Comparison of ENCODE assay signal across 8 cellular contexts in the genomic region with DNA sequence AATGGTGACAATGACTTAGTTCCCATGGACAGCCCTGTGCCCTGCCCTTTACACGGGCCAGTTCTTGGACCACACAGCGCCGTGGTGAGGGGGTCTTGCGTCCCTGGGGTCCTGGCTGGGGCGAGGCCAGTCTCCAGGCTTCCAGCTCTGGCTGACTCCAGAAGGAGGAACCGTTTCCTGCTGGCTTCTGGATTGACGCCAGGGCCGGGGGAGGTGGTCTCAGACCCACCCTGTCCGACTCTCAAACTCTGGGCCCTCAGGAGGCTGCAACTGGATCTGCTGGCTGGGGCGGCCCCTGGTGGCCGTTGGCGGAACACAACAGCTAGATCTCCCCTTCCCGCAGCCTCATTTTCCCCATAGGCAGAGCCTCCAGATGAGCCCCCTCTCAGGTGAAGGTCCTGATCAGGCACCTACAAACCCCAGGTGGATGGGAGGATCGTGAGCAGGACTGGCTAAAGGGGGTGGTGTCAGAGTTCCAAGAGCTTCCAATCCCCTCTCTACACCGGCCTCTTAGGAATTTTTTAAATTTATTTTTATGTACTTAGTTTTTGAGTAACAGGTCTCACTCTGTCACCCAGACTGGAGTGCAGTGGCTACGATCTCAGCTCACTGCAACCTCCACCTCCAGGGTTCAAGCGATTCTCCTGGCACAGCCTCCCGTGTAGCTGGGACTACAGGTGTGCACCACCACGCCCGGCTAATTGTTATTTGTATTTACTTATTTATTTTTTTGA. TPM values are rescaled to one million over a fixed set of nuclear protein-coding genes. Genes with fewer than 3 reads are reported as not detected.
DNase-seq lines count a peak whose midpoint lies in the region; ATAC-seq and TF ChIP-seq lines count a peak whose summit lies in the region.

No MANE protein-coding gene starts in this region.

- H3K36me3 Mint-ChIP-seq in activated T-cell treated with anti-CD3 and anti-CD28 coated beads, Interleukin-2, amount 50 U/mL, for 4 hours (ENCODE audit: insufficient read depth): no peaks in the 10 kb centered on the region

- no peak overlapping the region for H2BK12ac ChIP-seq in trophoblast cell (ENCODE audit: low read length)

- no peaks in the 10 kb centered on the region for H3K79me2 ChIP-seq in OCI-LY3 (ENCODE audit: low read length)
- no peaks in the 10 kb centered on the region for H3K79me2 ChIP-seq in trophoblast cell (ENCODE audit: control insufficient read depth, insufficient read depth, low read length, poor library complexity)

- H3K23ac ChIP-seq in trophoblast cell (ENCODE audit: low read length): no peak overlapping the region

- H3K27ac ChIP-seq in AG04450 (ENCODE audit: low read depth, low read length) (no peak overlapping the region), OCI-LY3 (ENCODE audit: low read length) (no peak overlapping the region), trophoblast cell (ENCODE audit: low read depth, low read length) (no peak overlapping the region)

- CTCF ChIA-PET in AG04450 (lab: Charles Lee): interaction anchor here (0.5 to 7.4 kb wide), 17 partner anchors 13 to 1224 kb away, joined by 3 to 87 read pairs (median 5); no protein-coding TSS in a partner anchor

- POLR2A ChIA-PET in AG04450 (lab: Yijun Ruan, JAX): no interaction called here

- H3K4me1 Mint-ChIP-seq in activated T-cell treated with anti-CD3 and anti-CD28 coated beads, Interleukin-2, amount 50 U/mL, for 4 hours (ENCODE audit: low read depth): peaks cover 11% of the 10 kb centered on the region

- H3K18ac ChIP-seq in trophoblast cell (ENCODE audit: low read length): no peak overlapping the region

- no peak overlapping the region for H4K91ac ChIP-seq in trophoblast cell (ENCODE audit: low read depth, low read length)

- H3K9ac ChIP-seq in OCI-LY3 (ENCODE audit: low read length) (no peak overlapping the region), trophoblast cell (ENCODE audit: low read length) (no peak overlapping the region)

- H3K4me3 ChIP-seq in AG04450 (ENCODE audit: low read depth, low read length) (no peak overlapping the region), OCI-LY3 (ENCODE audit: low read length) (no peak overlapping the region), foreskin fibroblast (ENCODE audit: low read depth in 1 of 2, low read length in 2 of 2) (no peak overlapping the region), trophoblast cell (ENCODE audit: low read depth, low read length) (no peak overlapping the region)

- H2BK120ac ChIP-seq in trophoblast cell (ENCODE audit: insufficient read depth, low read length, poor library complexity): no peak overlapping the region

- H3K9me3 ChIP-seq in AG04450 (ENCODE audit: control insufficient read depth, insufficient read depth, low read length): peaks cover 5% of the 10 kb centered on the region; the same call in 1 of the 2 replicates
- no peaks in the 10 kb centered on the region for H3K9me3 ChIP-seq in OCI-LY3 (ENCODE audit: insufficient read depth, low read length)
- no peaks in the 10 kb centered on the region for H3K9me3 ChIP-seq in trophoblast cell (ENCODE audit: insufficient read depth, low read depth, low read length)

- no peak for DNase-seq in AG04450 (ENCODE audit: low read depth, low spot score)
- DNase-seq in activated T-cell treated with anti-CD3 and anti-CD28 coated beads, Interleukin-2, amount 50 U/mL, for 4 hours: peak; percentile 49
- DNase-seq in foreskin fibroblast: peak in 1 of 2 donors; percentile 72
- peak; percentile 32 to 68 for DNase-seq in trophoblast cell
- DNase-seq in T1000 (lab: John Stamatoyannopoulos, UW): no peak

- H4K12ac ChIP-seq in trophoblast cell (ENCODE audit: low read depth, low read length): no peak overlapping the region

- no CpG with 5 or more reads among the region's 20 CpGs for WGBS in trophoblast cell (ENCODE audit: extremely low coverage, insufficient coverage, insufficient read length)

- H3K27me3 ChIP-seq in AG04450 (ENCODE audit: control insufficient read depth, insufficient read depth, low read length) (peaks cover 4% of the 10 kb centered on the region), OCI-LY3 (ENCODE audit: low read depth, low read length) (peaks cover 3% of the 10 kb centered on the region; the same call in 1 of the 2 replicates), trophoblast cell (ENCODE audit: insufficient read depth, low read length) (peaks cover 6% of the 10 kb centered on the region)

- no peaks in the 10 kb centered on the region for H3K27me3 Mint-ChIP-seq in activated T-cell treated with anti-CD3 and anti-CD28 coated beads, Interleukin-2, amount 50 U/mL, for 4 hours (ENCODE audit: low read depth)

- no peak overlapping the region for H3K4ac ChIP-seq in trophoblast cell (ENCODE audit: low read depth, low read length)

- no peaks in the 10 kb centered on the region for H3K9me3 Mint-ChIP-seq in activated T-cell treated with anti-CD3 and anti-CD28 coated beads, Interleukin-2, amount 50 U/mL, for 4 hours

- H3K36me3 ChIP-seq in OCI-LY3 (replicated peaks; ENCODE audit: low read depth, low read length) (no peaks in the 10 kb centered on the region), trophoblast cell (ENCODE audit: control insufficient read depth in 1 of 2, insufficient read depth in 2 of 2, low read length in 2 of 2) (no peaks in the 10 kb centered on the region)

- ATAC-seq in GM18498 (IDR thresholded peaks at IDR 0.05; ENCODE audit: unreplicated experiment) (peak; percentile 47), HG02884 (IDR thresholded peaks at IDR 0.05; ENCODE audit: unreplicated experiment) (no peak)
- ATAC-seq in activated T-cell treated with anti-CD3 and anti-CD28 coated beads, Interleukin-2, amount 50 U/mL, for 4 hours: peak; percentile 45 to 60

- H2AFZ ChIP-seq in OCI-LY3 (ENCODE audit: low read depth, low read length) (no peak overlapping the region), trophoblast cell (ENCODE audit: insufficient read depth, low read length, poor library complexity) (no peak overlapping the region)

- H3K4me2 ChIP-seq in OCI-LY3 (ENCODE audit: low read length) (no peak overlapping the region), trophoblast cell (ENCODE audit: low read length) (no peak overlapping the region)

- H3K4me1 ChIP-seq in OCI-LY3 (ENCODE audit: low read length) (peaks cover 12% of the 10 kb centered on the region), trophoblast cell (ENCODE audit: control insufficient read depth in 1 of 2, insufficient read depth in 2 of 2, low read length in 2 of 2) (peaks cover 0 to 6% of the 10 kb centered on the region in 2 experiments)

- TF ChIP-seq CTCF in AG04450 (IDR thresholded peaks at IDR 0.05; ENCODE audit: low read depth, low read length) (peak; percentile 96), OCI-LY3 (IDR thresholded peaks at IDR 0.05; ENCODE audit: low read depth, low read length) (peak; percentile 95), foreskin fibroblast (IDR thresholded peaks at IDR 0.05; ENCODE audit: low read depth, low read length) (peak; percentile 98)

- no peak overlapping the region for H3K14ac ChIP-seq in trophoblast cell (ENCODE audit: low read length)

- H2BK5ac ChIP-seq in trophoblast cell (ENCODE audit: low read depth, low read length, poor library complexity): no peak overlapping the region

- H3K79me1 ChIP-seq in trophoblast cell (ENCODE audit: low read length): no peaks in the 10 kb centered on the region

- H2AK5ac ChIP-seq in trophoblast cell (ENCODE audit: low read length): no peak overlapping the region

- no peak overlapping the region for H3K4me3 Mint-ChIP-seq in activated T-cell treated with anti-CD3 and anti-CD28 coated beads, Interleukin-2, amount 50 U/mL, for 4 hours

- H4K20me1 ChIP-seq in OCI-LY3 (ENCODE audit: insufficient read depth, low read length): no peaks in the 10 kb centered on the region

- H4K8ac ChIP-seq in trophoblast cell (ENCODE audit: low read depth, low read length): no peak overlapping the region

RNA-seq across cellular contexts. Expression of a gene that starts 8.0 kb away (rescaled TPM):
- not detected in 2 replicates for polyA plus RNA-seq in AG04450 (2011; rRNA removed)
- not detected in 2 replicates for polyA minus RNA-seq in AG04450 (2011; rRNA and poly(A)+ RNA removed)
- total RNA-seq in activated T-cell treated with anti-CD3 and anti-CD28 coated beads, Interleukin-2, amount 50 U/mL, for 4 hours: under 1 TPM; 0.24 to 0.53 (median 0.46) TPM
- polyA plus RNA-seq in trophoblast cell (2013): not detected in 2 replicates

RNA-seq across cellular contexts. Expression of a gene that starts 8.9 kb away (rescaled TPM):
- not detected in 2 replicates for polyA plus RNA-seq in AG04450 (2011; rRNA removed)
- polyA minus RNA-seq in AG04450 (2011; rRNA and poly(A)+ RNA removed): not detected in 2 replicates
- under 1 TPM in 1 of 3 donors, not detected in 2; 0.18 TPM for total RNA-seq in activated T-cell treated with anti-CD3 and anti-CD28 coated beads, Interleukin-2, amount 50 U/mL, for 4 hours
- polyA plus RNA-seq in trophoblast cell (2013): 0.01 and 0.04 TPM in 2 replicates

RNA-seq across cellular contexts. Expression of a gene that starts 19.4 kb away (rescaled TPM):
- polyA plus RNA-seq in AG04450 (2011; rRNA removed): 1.9 and 2.8 TPM in 2 replicates
- polyA minus RNA-seq in AG04450 (2011; rRNA and poly(A)+ RNA removed): 0.43 and 0.46 TPM in 2 replicates
- 100 to 1,000 TPM in 2 of 3 donors, 10 to 100 TPM in 1; 85.9 to 120 (median 105) TPM for total RNA-seq in activated T-cell treated with anti-CD3 and anti-CD28 coated beads, Interleukin-2, amount 50 U/mL, for 4 hours
- 0.72 and 0.79 TPM in 2 replicates for polyA plus RNA-seq in trophoblast cell (2013)

RNA-seq across cellular contexts. Expression of a gene that starts 33.8 kb away (rescaled TPM):
- polyA plus RNA-seq in AG04450 (2011; rRNA removed): 22.5 and 30.1 TPM in 2 replicates
- 13.0 and 22.6 TPM in 2 replicates for polyA minus RNA-seq in AG04450 (2011; rRNA and poly(A)+ RNA removed)
- total RNA-seq in activated T-cell treated with anti-CD3 and anti-CD28 coated beads, Interleukin-2, amount 50 U/mL, for 4 hours: 10 to 100 TPM; 37.3 to 43.3 (median 38.6) TPM
- 44.4 and 46.3 TPM in 2 replicates for polyA plus RNA-seq in trophoblast cell (2013)

RNA-seq across cellular contexts. Expression of a gene that starts 48.7 kb away (rescaled TPM):
- 4.7 TPM in 2 replicates for polyA plus RNA-seq in AG04450 (2011; rRNA removed)
- 2.5 and 3.6 TPM in 2 replicates for polyA minus RNA-seq in AG04450 (2011; rRNA and poly(A)+ RNA removed)
- total RNA-seq in activated T-cell treated with anti-CD3 and anti-CD28 coated beads, Interleukin-2, amount 50 U/mL, for 4 hours: 100 to 1,000 TPM in 2 of 3 donors, 10 to 100 TPM in 1; 96.4 to 122 (median 106) TPM
- polyA plus RNA-seq in trophoblast cell (2013): 14.4 and 15.4 TPM in 2 replicates

Comparison
In these comparisons a context has a peak if more than half of its experiments do, and no peak if none do; other contexts are left out.
1. DNase-seq: peak in activated T-cell treated with anti-CD3 and anti-CD28 coated beads, Interleukin-2, amount 50 U/mL, for 4 hours (single experiment) and trophoblast cell (2 of 2); none in AG04450 (single experiment) and T1000 (single experiment).
2. Peak in every context shown above with its lines, with median percentiles within 50 percentile points of each other: CTCF ChIP-seq.